Comparison of ENCODE assay signal across 17 cellular contexts in the genomic region with DNA sequence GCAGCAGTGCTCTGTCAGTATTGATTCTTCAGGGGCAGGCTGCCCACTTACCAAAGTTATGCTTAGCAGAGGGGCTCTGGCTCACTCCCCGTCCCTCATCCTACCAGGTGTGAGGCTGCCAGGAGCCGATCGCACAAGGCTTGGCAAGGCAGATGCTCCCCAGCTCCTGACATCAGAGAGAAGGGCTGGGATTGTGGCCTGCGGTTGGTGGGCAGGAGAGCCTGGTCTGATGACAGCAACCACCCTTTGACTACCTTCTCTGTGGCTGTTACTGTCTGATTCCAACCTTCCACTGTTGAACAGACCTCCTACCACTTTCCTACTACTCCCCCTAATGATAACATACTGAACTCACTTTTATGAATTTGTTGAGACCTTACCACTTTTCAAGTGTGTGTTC. TPM values are rescaled to one million over a fixed set of nuclear protein-coding genes. Genes with fewer than 3 reads are reported as not detected.
DNase-seq lines count a peak whose midpoint lies in the region; ATAC-seq and TF ChIP-seq lines count a peak whose summit lies in the region.
"Had no signal": no experiment of that assay in that cellular context is flagged by ENCODE, and none has a peak within 500 bp of the region (broad histone marks: within the 10 kb centered on the region; RNA-seq: fewer than 3 reads in every experiment).

No MANE protein-coding gene starts in this region.

- DNase-seq in Panc1 (ENCODE audit: low read depth, low spot score) (no peak), mesenchymal stem cell (no peak), suprapubic skin (ENCODE audit: low spot score in 2 of 2) (no peak), SIG-M5 treated with dmso at 0.1 percent for 504 hours (lab: John Stamatoyannopoulos, UW; ENCODE audit: unreplicated experiment) (no peak)
- no peak for DNase-seq in activated CD8-positive, alpha-beta memory T cell treated with anti-CD3 and anti-CD28 coated beads for 24 hours
- DNase-seq: activated CD4-positive, alpha-beta memory T cell treated with anti-CD3 and anti-CD28 coated beads for 36 hours; activated CD8-positive, alpha-beta memory T cell treated with anti-CD3 and anti-CD28 coated beads, Interleukin-2, amount 50 U/mL, for 4 hours; DMS153; Karpas-422; mammary epithelial cell; NCI-H1417 treated with DMSO at 0.1 percent for 48 hours; pancreas had no signal

- no peak for TF ChIP-seq POLR2A in suprapubic skin (IDR thresholded peaks at IDR 0.05)

- TF ChIP-seq EP300 in suprapubic skin (IDR thresholded peaks at IDR 0.05): no peak

- H3K9ac ChIP-seq in HUES6 (ENCODE audit: low read length) (peak overlapping the region; percentile 2), mesenchymal stem cell (ENCODE audit: low read length) (peak overlapping the region; percentile 44)

- H2BK15ac ChIP-seq in mesenchymal stem cell (ENCODE audit: low read depth, poor library complexity, severe bottlenecking): no peak overlapping the region

- H3K4me2 ChIP-seq in mesenchymal stem cell (ENCODE audit: low read length, poor library complexity, severe bottlenecking): no peak overlapping the region

- peak overlapping the region in 1 of 2 experiments; percentile 59 for H3K4ac ChIP-seq in mesenchymal stem cell (ENCODE audit: low read depth in 1 of 2, low read length in 2 of 2)

- H3K4me3 ChIP-seq in HUES6 (ENCODE audit: low read depth, low read length): no peak overlapping the region
- no peak overlapping the region for H3K4me3 ChIP-seq in Panc1 (ENCODE audit: low read depth in 2 of 2, low read length in 2 of 2)
- H3K4me3 ChIP-seq in mesenchymal stem cell (ENCODE audit: insufficient read depth in 1 of 2, low read depth in 1 of 2, low read length in 2 of 2): no peak overlapping the region
- H3K4me3 ChIP-seq in suprapubic skin: no peak overlapping the region
- H3K4me3 ChIP-seq: GM12878, pancreas, skin epidermis, thoracic aorta had no signal

- H3K27ac ChIP-seq in HUES6 (ENCODE audit: low read depth, low read length) (no peak overlapping the region), Panc1 (ENCODE audit: low read length) (peak overlapping the region; percentile 25; the same call in 1 of the 2 replicates), mesenchymal stem cell (ENCODE audit: low read length, poor library complexity, severe bottlenecking) (no peak overlapping the region), suprapubic skin (peak overlapping the region; percentile 49)
- H3K27ac ChIP-seq: pancreas, thoracic aorta had no signal

- H2BK120ac ChIP-seq in mesenchymal stem cell (ENCODE audit: low read depth, low read length): peak overlapping the region; percentile 35

- no peaks in the 10 kb centered on the region for H3K27me3 ChIP-seq in HUES6 (ENCODE audit: control insufficient read depth, insufficient read depth, low read length)
- no peaks in the 10 kb centered on the region for H3K27me3 ChIP-seq in Panc1 (ENCODE audit: control insufficient read depth, insufficient read depth, low read length)
- H3K27me3 ChIP-seq in mesenchymal stem cell (ENCODE audit: control insufficient read depth in 1 of 2, insufficient read depth in 1 of 2, low read length in 2 of 2): no peaks in the 10 kb centered on the region
- H3K27me3 ChIP-seq in suprapubic skin: no peaks in the 10 kb centered on the region
- H3K27me3 ChIP-seq: pancreas had no signal

- no peak overlapping the region for H3K14ac ChIP-seq in mesenchymal stem cell (ENCODE audit: low read length in 2 of 2)

- H3K18ac ChIP-seq in mesenchymal stem cell (ENCODE audit: low read depth in 1 of 2, low read length in 2 of 2): peak overlapping the region in 1 of 2 experiments; percentile 54

- H3K4me1 ChIP-seq in HUES6 (ENCODE audit: control insufficient read depth, insufficient read depth, low read length) (peaks cover 17% of the 10 kb centered on the region), Panc1 (ENCODE audit: control insufficient read depth, insufficient read depth, low read length) (peaks cover 13% of the 10 kb centered on the region), mesenchymal stem cell (ENCODE audit: control insufficient read depth, insufficient read depth, low read depth, low read length) (peaks cover 10% of the 10 kb centered on the region), suprapubic skin (peaks cover 50% of the 10 kb centered on the region)

- H2BK12ac ChIP-seq in mesenchymal stem cell (ENCODE audit: low read length in 2 of 2): peak overlapping the region; percentile 12 to 82

- no peak overlapping the region for H2BK5ac ChIP-seq in mesenchymal stem cell (ENCODE audit: low read depth, low read length, poor library complexity, severe bottlenecking)

- in situ Hi-C loops in Panc1 (cut with HindIII; ENCODE audit: low pct_unique_long_range_greater_than_20kb, low sequenced_read_pairs): no loop called here

- H2AFZ ChIP-seq in mesenchymal stem cell (ENCODE audit: low read depth, low read length): no peak overlapping the region

- TF ChIP-seq CTCF in Panc1 (IDR thresholded peaks at IDR 0.05): no peak
- no peak for TF ChIP-seq CTCF in suprapubic skin (IDR thresholded peaks at IDR 0.05)

- POLR2A ChIA-PET in Panc1 (lab: Charles Lee): no interaction called here

- intact Hi-C loops in Panc1 (cut with micrococcal nuclease; ENCODE audit: unreplicated experiment): no loop called here

- H3K9me3 ChIP-seq in HUES6 (ENCODE audit: control insufficient read depth, insufficient read depth, low read depth, low read length): peaks cover 5% of the 10 kb centered on the region; the same call in 1 of the 2 replicates
- H3K9me3 ChIP-seq in Panc1 (ENCODE audit: control insufficient read depth, insufficient read depth, low read depth, low read length): peaks cover 3% of the 10 kb centered on the region; the same call in 1 of the 2 replicates
- no peaks in the 10 kb centered on the region for H3K9me3 ChIP-seq in mesenchymal stem cell (ENCODE audit: control insufficient read depth, low read length)
- no peaks in the 10 kb centered on the region for H3K9me3 ChIP-seq in suprapubic skin
- H3K9me3 ChIP-seq: pancreas, thoracic aorta had no signal

- peak overlapping the region; percentile 52 for H4K8ac ChIP-seq in mesenchymal stem cell (ENCODE audit: low read length)

- H3K79me1 ChIP-seq in mesenchymal stem cell (replicated peaks; ENCODE audit: low read length, poor library complexity, severe bottlenecking): peaks cover 15% of the 10 kb centered on the region

- 92% methylated on average over 4 of the region's 4 CpGs for WGBS in mesenchymal stem cell
- 85% methylated on average over 4 of the region's 4 CpGs for WGBS in suprapubic skin

- H4K91ac ChIP-seq in mesenchymal stem cell (ENCODE audit: low read length): peak overlapping the region; percentile 70

- H3K36me3 ChIP-seq in HUES6 (ENCODE audit: control insufficient read depth, insufficient read depth, low read length) (no peaks in the 10 kb centered on the region), Panc1 (ENCODE audit: control insufficient read depth, insufficient read depth, low read length) (no peaks in the 10 kb centered on the region), mesenchymal stem cell (ENCODE audit: control insufficient read depth in 1 of 2, insufficient read depth in 2 of 2, low read depth in 1 of 2, low read length in 2 of 2) (no peaks in the 10 kb centered on the region), suprapubic skin (no peaks in the 10 kb centered on the region)
- H3K36me3 ChIP-seq: pancreas, thoracic aorta had no signal

- CTCF ChIA-PET in Panc1 (lab: Charles Lee): interaction anchor here (1.0 kb wide), 1 partner anchor 149 kb away, joined by 3 read pairs; no protein-coding TSS in a partner anchor

- peak overlapping the region in 1 of 2 experiments; percentile 27 for H3K23ac ChIP-seq in mesenchymal stem cell (ENCODE audit: low read length in 2 of 2)

- ATAC-seq in Panc1: no peak
- no peak for ATAC-seq in GM21723 (IDR thresholded peaks at IDR 0.05; ENCODE audit: unreplicated experiment)

- no TSS peak for BruUV-seq in Panc1 (replicated peaks; lab: Mats Ljungman, UMichigan)

- H2AK5ac ChIP-seq in mesenchymal stem cell (ENCODE audit: low read length, severe bottlenecking): no peak overlapping the region

RNA-seq across cellular contexts. Expression of gene WDR26, which starts 23.7 kb away (rescaled TPM):
- total RNA-seq in Panc1 (2021; ENCODE audit: unreplicated experiment): 91.3 TPM
- 56.8 TPM for polyA plus RNA-seq in Panc1 (2012; ENCODE audit: insufficient read length)
- polyA plus RNA-seq in mesenchymal stem cell (2013, experiment 1 of 2): 71.2 TPM
- 67.9 TPM for polyA plus RNA-seq in mesenchymal stem cell (2013, experiment 2 of 2)
- total RNA-seq in suprapubic skin: 100 to 1,000 TPM in 3 of 4 donors, 10 to 100 TPM in 1; 92.4 to 174 (median 111) TPM

Comparison
In these comparisons a context has a peak if more than half of its experiments do, and no peak if none do; other contexts are left out.
1. H3K27ac ChIP-seq: peak in Panc1 (single experiment) and suprapubic skin (single experiment); none in HUES6 (single experiment) and mesenchymal stem cell (single experiment).